8 cellular contexts compared by ENCODE assay signal in the genomic region with DNA sequence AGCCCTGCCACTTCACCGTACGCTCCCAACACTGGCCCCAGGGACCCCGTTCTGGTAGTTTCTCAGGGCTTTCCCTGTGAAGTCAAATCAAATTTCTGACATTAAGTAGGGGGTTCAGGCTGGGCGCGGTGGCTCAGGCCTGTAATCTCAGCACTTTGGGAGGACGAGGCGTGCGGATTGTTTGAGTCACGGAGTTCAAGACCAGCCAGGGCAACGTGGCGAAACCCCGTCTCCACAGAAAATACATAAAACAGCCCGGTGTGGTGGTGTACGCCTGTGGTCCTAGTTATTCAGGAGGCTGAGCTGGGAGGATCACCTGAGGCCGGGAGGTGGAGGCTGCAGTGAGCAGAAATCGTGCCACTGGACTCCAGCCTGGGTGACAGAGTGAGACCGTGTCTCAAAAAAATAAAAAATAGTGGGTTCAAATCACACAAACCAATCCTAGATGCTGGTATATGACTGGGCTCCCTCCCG. TPM values are rescaled to one million over a fixed set of nuclear protein-coding genes. Genes with fewer than 3 reads are reported as not detected.
DNase-seq lines count a peak whose midpoint lies in the region; ATAC-seq, FAIRE-seq and TF ChIP-seq lines count a peak whose summit lies in the region.

No MANE protein-coding gene starts in this region.

- H3K9me3 ChIP-seq in cardiac muscle cell (ENCODE audit: low read depth): no peaks in the 10 kb centered on the region
- H3K9me3 ChIP-seq in small intestine (ENCODE audit: control insufficient read depth, low read depth): no peaks in the 10 kb centered on the region

- no peaks in the 10 kb centered on the region for H3K27me3 Mint-ChIP-seq in activated T-cell treated with anti-CD3 and anti-CD28 coated beads, Interleukin-2, amount 50 U/mL, for 4 hours (ENCODE audit: low read depth)

- no peak for TF ChIP-seq CTCF in AG10803 (conservative IDR thresholded peaks at IDR 0.05; ENCODE audit: low read length)
- TF ChIP-seq CTCF in cardiac muscle cell (IDR thresholded peaks at IDR 0.05; ENCODE audit: low read depth, low read length): no peak

- H3K4me3 ChIP-seq in AG10803 (ENCODE audit: low read length) (peak overlapping the region; percentile 85), cardiac muscle cell (peak overlapping the region; percentile 81), small intestine (ENCODE audit: low read depth in 1 of 2, low read length in 2 of 2) (peak overlapping the region; percentile 75 to 100)

- DNase-seq in AG10803 (ENCODE audit: low read depth): no peak
- peak; percentile 37 for DNase-seq in activated T-cell treated with anti-CD3 and anti-CD28 coated beads, Interleukin-2, amount 50 U/mL, for 4 hours
- no peak for DNase-seq in cardiac muscle cell (ENCODE audit: low read depth in 1 of 2, low spot score in 1 of 2)
- DNase-seq in small intestine: no peak
- no peak for DNase-seq in NCI-H748 treated with DMSO at 0.1 percent for 48 hours (lab: John Stamatoyannopoulos, UW)
- no peak for DNase-seq in NCI-H187 (lab: John Stamatoyannopoulos, UW)
- DNase-seq in activated gamma-delta T cell treated with Interleukin-2 at 50 U/mL for 16 hours: no peak

- H3K36me3 ChIP-seq in cardiac muscle cell (no peaks in the 10 kb centered on the region), small intestine (ENCODE audit: control insufficient read depth in 2 of 2, insufficient read depth in 2 of 2, low read length in 2 of 2) (no peaks in the 10 kb centered on the region)

- ATAC-seq in HG03457 (IDR thresholded peaks at IDR 0.05; ENCODE audit: unreplicated experiment): peak; percentile 10
- peak; percentile 28 to 32 for ATAC-seq in activated T-cell treated with anti-CD3 and anti-CD28 coated beads, Interleukin-2, amount 50 U/mL, for 4 hours

- H3K36me3 Mint-ChIP-seq in activated T-cell treated with anti-CD3 and anti-CD28 coated beads, Interleukin-2, amount 50 U/mL, for 4 hours (ENCODE audit: insufficient read depth): no peaks in the 10 kb centered on the region

- H3K4me3 Mint-ChIP-seq in activated T-cell treated with anti-CD3 and anti-CD28 coated beads, Interleukin-2, amount 50 U/mL, for 4 hours: peak overlapping the region; percentile 94

- H3K27me3 ChIP-seq in cardiac muscle cell (no peaks in the 10 kb centered on the region), small intestine (ENCODE audit: control insufficient read depth in 2 of 2, insufficient read depth in 2 of 2, low read length in 2 of 2) (no peaks in the 10 kb centered on the region)

- H3K4me1 ChIP-seq in cardiac muscle cell (ENCODE audit: low read depth): peaks cover 4% of the 10 kb centered on the region
- H3K4me1 ChIP-seq in small intestine (ENCODE audit: control insufficient read depth in 2 of 2, insufficient read depth in 1 of 2, low read depth in 1 of 2, low read length in 1 of 2): peaks cover 0 to 3% of the 10 kb centered on the region in 2 donors

- FAIRE-seq in small intestine (lab: Jason Lieb, UNC): no peak

- H3K4me1 Mint-ChIP-seq in activated T-cell treated with anti-CD3 and anti-CD28 coated beads, Interleukin-2, amount 50 U/mL, for 4 hours (ENCODE audit: low read depth): peaks cover 42% of the 10 kb centered on the region

- no peaks in the 10 kb centered on the region for H3K9me3 Mint-ChIP-seq in activated T-cell treated with anti-CD3 and anti-CD28 coated beads, Interleukin-2, amount 50 U/mL, for 4 hours

- 43 to 60% (median 46%) methylated on average over 18 of the region's 18 CpGs for WGBS in small intestine, 3 donors

- H3K27ac ChIP-seq in cardiac muscle cell (no peak overlapping the region), small intestine (ENCODE audit: low read depth in 1 of 2, low read length in 1 of 2) (peak overlapping the region; percentile 60 to 93)

RNA-seq across cellular contexts. Expression of gene CYBC1, which starts 0.6 kb away (rescaled TPM):
- 100 to 1,000 TPM; 151 to 165 (median 156) TPM for total RNA-seq in activated T-cell treated with anti-CD3 and anti-CD28 coated beads, Interleukin-2, amount 50 U/mL, for 4 hours
- total RNA-seq in cardiac muscle cell: 48.6 and 52.7 TPM in 2 replicates
- polyA plus RNA-seq in cardiac muscle cell (65.5 and 71.3 TPM in 2 replicates), small intestine (10 to 100 TPM; 37.6 to 44.7 (median 37.8) TPM)

RNA-seq across cellular contexts. Expression of gene NARF, which starts 8.6 kb away (rescaled TPM):
- 10 to 100 TPM; 40.9 to 55.9 (median 45.9) TPM for total RNA-seq in activated T-cell treated with anti-CD3 and anti-CD28 coated beads, Interleukin-2, amount 50 U/mL, for 4 hours
- 105 and 113 TPM in 2 replicates for total RNA-seq in cardiac muscle cell
- polyA plus RNA-seq in cardiac muscle cell: 215 and 258 TPM in 2 replicates
- 10 to 100 TPM; 46.2 to 87.0 (median 53.5) TPM for polyA plus RNA-seq in small intestine

RNA-seq across cellular contexts. Expression of gene OGFOD3, which starts 31.5 kb away (rescaled TPM):
- total RNA-seq in activated T-cell treated with anti-CD3 and anti-CD28 coated beads, Interleukin-2, amount 50 U/mL, for 4 hours: 10 to 100 TPM; 23.2 to 29.1 (median 24.0) TPM
- total RNA-seq in cardiac muscle cell: 38.6 and 45.2 TPM in 2 replicates
- 26.1 and 32.5 TPM in 2 replicates for polyA plus RNA-seq in cardiac muscle cell
- polyA plus RNA-seq in small intestine: 10 to 100 TPM in 1 of 3 donors, 1 to 10 TPM in 2; 7.8 to 21.1 (median 8.1) TPM

RNA-seq across cellular contexts. Expression of gene HEXD, which starts 31.8 kb away (rescaled TPM):
- 10 to 100 TPM; 16.5 to 19.9 (median 19.0) TPM for total RNA-seq in activated T-cell treated with anti-CD3 and anti-CD28 coated beads, Interleukin-2, amount 50 U/mL, for 4 hours
- total RNA-seq in cardiac muscle cell: 39.0 and 49.9 TPM in 2 replicates
- polyA plus RNA-seq in cardiac muscle cell: 49.0 and 58.0 TPM in 2 replicates
- polyA plus RNA-seq in small intestine: 100 to 1,000 TPM in 2 of 3 donors, 10 to 100 TPM in 1; 40.8 to 254 (median 207) TPM
